In genomic region chrX:152865232-152865920, GRCh38 we compare ENCODE assay signal across 25 cellular contexts. TPM values are rescaled to one million over a fixed set of nuclear protein-coding genes. Genes with fewer than 3 reads are reported as not detected.
"Had no signal": no experiment of that assay in that cellular context is flagged by ENCODE, and none has a peak within 500 bp of the region (broad histone marks: within the 10 kb centered on the region; RNA-seq: fewer than 3 reads in every experiment).

No MANE protein-coding gene starts in this region.

- H3K27me3 ChIP-seq: ascending aorta, gastrocnemius medialis, neutrophil, ovary, spleen, tibial artery had no signal

- H3K27ac ChIP-seq: ascending aorta, coronary artery, gastrocnemius medialis, left ventricle myocardium inferior, neutrophil, ovary, spleen, tibial artery, WERI-Rb-1 had no signal

- H3K4me1 ChIP-seq: ascending aorta, gastrocnemius medialis, left ventricle myocardium inferior, spleen, tibial artery had no signal

- ATAC-seq: activated CD8-positive, alpha-beta memory T cell treated with anti-CD3 and anti-CD28 coated beads, Interleukin-2, amount 10 ng/mL, durations not matched to agents 7 days and 5 days; activated CD8-positive, alpha-beta T cell treated with anti-CD3 and anti-CD28 coated beads for 36 hours; gastrocnemius medialis; natural killer cell treated with Interleukin-12 subunit alpha and Interleukin-12 subunit beta and Interleukin-15 and Interleukin-18, amount 100 ng/mL, for 72 hours; SK-N-SH treated with all-trans-retinoic acid at 6 μM for 48 hours had no signal

- H3K9me3 ChIP-seq: ascending aorta, gastrocnemius medialis, left ventricle myocardium inferior, neutrophil, ovary, spleen, tibial artery had no signal

- FAIRE-seq: bronchial epithelial cell had no signal

- DNase-seq: activated CD4-positive, alpha-beta T cell treated with anti-CD3 and anti-CD28 coated beads, Interleukin-2, amount 10 ng/mL, durations not matched to agents 7 days and 5 days; activated CD4-positive, CD25-positive, alpha-beta regulatory T cell treated with anti-CD3 and anti-CD28 coated beads, Interleukin-2, amount 50 U/mL, for 72 hours; activated CD8-positive, alpha-beta memory T cell treated with anti-CD3 and anti-CD28 coated beads, Interleukin-2, amount 10 ng/mL, durations not matched to agents 7 days and 5 days; activated CD8-positive, alpha-beta T cell treated with anti-CD3 and anti-CD28 coated beads for 36 hours; activated effector memory CD4-positive, alpha-beta T cell treated with anti-CD3 and anti-CD28 coated beads, Interleukin-2, amount 50 U/mL, for 16 hours; activated T-cell treated with anti-CD3 and anti-CD28 coated beads for 4 hours; cerebellar nuclear complex; endodermal cell; gastrocnemius medialis; hippocampal formation; kidney glomerular epithelial cell; left ventricle myocardium inferior; midbrain; spleen; stimulated activated CD4-positive, alpha-beta T cell treated with anti-CD3 and anti-CD28 coated beads, Interleukin-4, amount 100 ng/mL, for 1 hour; stimulated activated naive CD4-positive, alpha-beta T cell treated with Interleukin-2 at 50 U/mL for 16 hours; WERI-Rb-1 had no signal

- H3K36me3 ChIP-seq: ovary had no signal

- H3K4me3 ChIP-seq: ascending aorta, coronary artery, gastrocnemius medialis, left ventricle myocardium inferior, ovary, spleen, tibial artery had no signal

RNA-seq across cellular contexts. Expression of gene ZNF185, which starts 32.5 kb away (rescaled TPM):
- total RNA-seq: ascending aorta had no signal
